ENCODE assay signal across 11 cellular contexts in genomic region chr2:42055573-42056514, GRCh38. TPM values are rescaled to one million over a fixed set of nuclear protein-coding genes. Genes with fewer than 3 reads are reported as not detected.
DNase-seq lines count a peak whose midpoint lies in the region; ATAC-seq, FAIRE-seq and TF ChIP-seq lines count a peak whose summit lies in the region.
"Had no signal": no experiment of that assay in that cellular context is flagged by ENCODE, and none has a peak within 500 bp of the region (broad histone marks: within the 10 kb centered on the region; RNA-seq: fewer than 3 reads in every experiment).

No MANE protein-coding gene starts in this region.

- no peak for TF ChIP-seq RAD21 in K562 (CRISPR knock-in tag; conservative IDR thresholded peaks at IDR 0.05 in 1 of 2, IDR thresholded peaks at IDR 0.05 in 1 of 2)

- H3K27ac ChIP-seq in K562 (ENCODE audit: extremely low read depth, low read depth, low read length) (no peak overlapping the region), mesodermal cell (ENCODE audit: low read depth, low read length, severe bottlenecking) (peak overlapping the region; percentile 57), testis (peak overlapping the region; percentile 61 to 94)

- H3K9me3 ChIP-seq in K562 (replicated peaks; ENCODE audit: control insufficient read depth, insufficient read depth, low read depth, low read length) (no peaks in the 10 kb centered on the region), mesodermal cell (ENCODE audit: control insufficient read depth, low read length) (no peaks in the 10 kb centered on the region), testis (no peaks in the 10 kb centered on the region)

- TF ChIP-seq CTCF in K562 (IDR thresholded peaks at IDR 0.05 in 2 of 3, conservative IDR thresholded peaks at IDR 0.05 in 1 of 3; ENCODE audit: insufficient read depth in 2 of 3, low read depth in 1 of 3, low read length in 3 of 3) (no peak), testis (IDR thresholded peaks at IDR 0.05) (no peak)

- CTCF ChIA-PET in HEK293T (lab: Yijun Ruan, JAX): interaction anchor here (0.7 to 1.3 kb wide), 2 partner anchors 86 to 186 kb away, joined by 4 to 5 read pairs; no protein-coding TSS in a partner anchor
- CTCF ChIA-PET in K562 (lab: Yijun Ruan, JAX; ENCODE audit: low intra/inter-chr PET ratio): no interaction called here

- H3K9me1 ChIP-seq in K562 (ENCODE audit: control insufficient read depth, insufficient read depth, low read length): peaks cover 2% of the 10 kb centered on the region

- no peak overlapping the region for H2AFZ ChIP-seq in K562 (ENCODE audit: low read depth, low read length)

- TF ChIP-seq EP300 in K562 (IDR thresholded peaks at IDR 0.05; ENCODE audit: low read length): no peak

- no TSS peak for BruUV-seq in K562 (replicated peaks; lab: Mats Ljungman, UMichigan)

- H3K79me2 ChIP-seq in K562 (ENCODE audit: control insufficient read depth, insufficient read depth, low read length): no peaks in the 10 kb centered on the region

- H3K27me3 ChIP-seq in K562 (ENCODE audit: control insufficient read depth in 2 of 2, insufficient read depth in 2 of 2, low read length in 2 of 2): peaks cover 6 to 66% of the 10 kb centered on the region in 2 experiments; a peak in 4 of 5 replicates
- no peaks in the 10 kb centered on the region for H3K27me3 ChIP-seq in testis

- intact Hi-C loops in K562 (cut with micrococcal nuclease) (no loop called here), testis (cut with DNase I; ENCODE audit: low total_unique reads) (loop anchor here (5.0 kb wide), 1 partner anchor 129 kb away; no protein-coding TSS in a partner anchor)

- H3K4me1 ChIP-seq in K562 (replicated peaks in 1 of 2; ENCODE audit: control insufficient read depth in 2 of 2, insufficient read depth in 2 of 2, low read length in 2 of 2) (peaks cover 0 to 8% of the 10 kb centered on the region in 2 experiments; a peak in 3 of 5 replicates), mesodermal cell (ENCODE audit: control insufficient read depth, insufficient read depth, low read length, poor library complexity, severe bottlenecking) (peaks cover 36% of the 10 kb centered on the region), testis (peaks cover 70% of the 10 kb centered on the region)

- H3K4me3 ChIP-seq in K562 (no peak overlapping the region), mesodermal cell (ENCODE audit: extremely low read depth, insufficient read depth, low read length, poor library complexity, severe bottlenecking) (no peak overlapping the region), testis (no peak overlapping the region)

- H4K20me1 ChIP-seq in K562 (replicated peaks; ENCODE audit: control insufficient read depth, insufficient read depth, low read length): peaks cover 6% of the 10 kb centered on the region; the same call in 1 of the 2 replicates

- no peak for TF ChIP-seq POLR2A in K562 (conservative IDR thresholded peaks at IDR 0.05)
- TF ChIP-seq POLR2A in testis (IDR thresholded peaks at IDR 0.05): no peak

- POLR2A ChIA-PET in HEK293T (lab: Yijun Ruan, JAX): interaction anchor here (1.2 to 3.6 kb wide), 2 partner anchors 8 to 13 kb away, joined by 3 to 16 read pairs; partner anchors contain the start of gene PKDCC
- POLR2A ChIA-PET in K562 (lab: Yijun Ruan, JAX): interaction anchor here (0.6 to 1.1 kb wide), 3 partner anchors 9 to 162 kb away, joined by 3 to 4 read pairs (median 3); no protein-coding TSS in a partner anchor

- FAIRE-seq in K562 (lab: Jason Lieb, UNC): no peak

- no peak overlapping the region for H3K4me2 ChIP-seq in K562 (ENCODE audit: insufficient read depth, low read length)

- WGBS in K562 (ENCODE audit: insufficient coverage, low coverage, missing lambda C conversion rate): 0% methylated on average over 4 of the region's 4 CpGs
- WGBS in mesodermal cell (ENCODE audit: insufficient coverage in 2 of 2), 2 experiments: 81 to 91% methylated on average over 3 of the region's 4 CpGs
- 44 to 53% methylated on average over 4 of the region's 4 CpGs for WGBS in testis, 2 donors

- H3K9ac ChIP-seq in K562 (ENCODE audit: insufficient read depth in 1 of 2, low read depth in 2 of 2, low read length in 2 of 2): no peak overlapping the region

- ATAC-seq in K562: no peak

- DNase-seq in HEK293T (ENCODE audit: extremely low spot score) (no peak), K562 (ENCODE audit: extremely low read depth in 1 of 4, low spot score in 3 of 4) (no peak), testis (no peak), HUDEP-2 (lab: John Stamatoyannopoulos, UW; ENCODE audit: unreplicated experiment in 76 of 76) (no peak), NOMO-1 treated with DMSO at 0.1 percent for 48 hours (lab: John Stamatoyannopoulos, UW; ENCODE audit: unreplicated experiment) (no peak), retina (no peak), COR-L47 (lab: John Stamatoyannopoulos, UW) (no peak)
- DNase-seq: activated naive CD4-positive, alpha-beta T cell treated with Interleukin-2 at 50 U/mL for 16 hours; NCI-H446 treated with DMSO at 0.1 percent for 48 hours; stimulated activated CD8-positive, alpha-beta memory T cell treated with anti-CD3 and anti-CD28 coated beads, Interleukin-4, amount 100 ng/mL, for 48 hours had no signal

- in situ Hi-C loops in K562 (cut with MboI): no loop called here

- no peaks in the 10 kb centered on the region for H3K36me3 ChIP-seq in K562 (ENCODE audit: control insufficient read depth, insufficient read depth, low read length)
- H3K36me3 ChIP-seq in mesodermal cell (ENCODE audit: control insufficient read depth, insufficient read depth, low read length): peaks cover 71% of the 10 kb centered on the region
- H3K36me3 ChIP-seq in testis (ENCODE audit: low read depth, missing control alignments): no peaks in the 10 kb centered on the region

TF ChIP-seq in HEK293T, 16 proteins besides CTCF, POLR2A, EP300 and RAD21:
- no peak for TF ChIP-seq BHLHE40 (IDR thresholded peaks at IDR 0.05; ENCODE audit: borderline replicate concordance)
- TF ChIP-seq PKNOX1 (IDR thresholded peaks at IDR 0.05): peak; percentile 87
TF ChIP-seq in HEK293T: peak in this region for 1.

TF ChIP-seq in K562, 482 proteins besides CTCF, POLR2A, EP300 and RAD21:
- no peak for TF ChIP-seq GATA2 (CRISPR knock-in tag; IDR thresholded peaks at IDR 0.05)
- peak; percentile 29 for TF ChIP-seq RBM25 (IDR thresholded peaks at IDR 0.05; ENCODE audit: low read depth, low read length, severe bottlenecking)

RNA-seq across cellular contexts. Expression of gene PKDCC, which starts 8.0 kb away (rescaled TPM):
- 11.0 and 54.2 TPM in 2 replicates for total RNA-seq in K562 (2011; cell fraction: chromatin; rRNA removed; ENCODE audit: low replicate concordance)
- total RNA-seq in K562 (2011; cell fraction: nucleolus; rRNA removed): 31.8 and 42.2 TPM in 2 replicates
- 16.4 and 24.4 TPM in 2 replicates for total RNA-seq in K562 (2011; cell fraction: nucleoplasm; rRNA removed)
- 0.91 and 1.2 TPM in 2 replicates for total RNA-seq in K562 (2014; rRNA removed)
- total RNA-seq in K562 (2014; rRNA removed; fragmentation: Illumina TruSeq; extraction: Trizol): 0.73 and 1.2 TPM in 2 replicates
- 0.62 and 0.64 TPM in 2 replicates for total RNA-seq in K562 (2015; rRNA removed; fragmentation: Illumina TruSeq; extraction: Trizol)
- total RNA-seq in K562 (2021): 1.3 and 1.5 TPM in 2 replicates
- 14.8 and 23.1 TPM in 2 replicates for polyA plus RNA-seq in K562 (2011; rRNA removed)
- polyA plus RNA-seq in K562 (2011; cell fraction: cytosol; rRNA removed): 12.7 and 15.7 TPM in 2 replicates
- polyA plus RNA-seq in K562 (2011; cell fraction: nucleus; rRNA removed): 99.6 and 103 TPM in 2 replicates
- polyA plus RNA-seq in K562 (2012): 1.6 TPM in 2 replicates
- polyA plus RNA-seq in K562 (2014; fragmentation: Illumina TruSeq; extraction: Trizol): 1.3 and 1.9 TPM in 2 replicates
- polyA plus RNA-seq in K562 (2014; fragmentation: Nextera tagmentation; extraction: Ambion mirVana): not detected
- 1.8 and 2.2 TPM in 2 replicates for polyA plus RNA-seq in K562 (2014; rRNA removed)
- 12.6 and 13.2 TPM in 2 replicates for polyA minus RNA-seq in K562 (2011; rRNA and poly(A)+ RNA removed)
- polyA minus RNA-seq in K562 (2011; cell fraction: cytosol; rRNA and poly(A)+ RNA removed): 4.0 and 7.6 TPM in 2 replicates
- 12.7 and 16.7 TPM in 2 replicates for polyA minus RNA-seq in K562 (2011; cell fraction: nucleus; rRNA and poly(A)+ RNA removed)
- 90.7 TPM for polyA plus RNA-seq in mesodermal cell (2013, experiment 1 of 2)
- 89.6 TPM for polyA plus RNA-seq in mesodermal cell (2013, experiment 2 of 2)
- total RNA-seq in testis: 100 to 1,000 TPM in 1 of 2 donors, 10 to 100 TPM in 1; 86.0 to 122 TPM
- 121 TPM for polyA plus RNA-seq in testis (ENCODE audit: insufficient read depth, low read depth, low replicate concordance)
